ENCODE assay signal across 8 cellular contexts in genomic region chr15:20343395-20344211, GRCh38.
DNase-seq lines count a peak whose midpoint lies in the region; ATAC-seq, FAIRE-seq and TF ChIP-seq lines count a peak whose summit lies in the region.
"Not testable (repeated sequence)": the region's sequence is repeated elsewhere in the genome, so short reads cannot be mapped to it uniquely, and the experiment has no call there.

No MANE protein-coding gene starts in this region.

- not testable (repeated sequence) for ATAC-seq in Right ventricle myocardium inferior; omental fat pad (ENCODE audit: low FRiP score); aorta (ENCODE audit: low FRiP score)

- not testable (repeated sequence) for H3K36me3 ChIP-seq in kidney (ENCODE audit: control insufficient read depth in 1 of 2, insufficient read depth in 2 of 2, low read length in 2 of 2); spleen; aorta (ENCODE audit: control insufficient read depth in 1 of 2, insufficient read depth in 2 of 2, low read length in 1 of 2)

- peaks cover 0 to 30% of the 10 kb centered on the region in 2 donors for H3K9me3 ChIP-seq in kidney (ENCODE audit: control insufficient read depth in 1 of 2, low read length in 2 of 2)
- H3K9me3 ChIP-seq in spleen, result peaks cover 2 to 58% (median 22%) of the 10 kb centered on the region in 8 donors
- not testable (repeated sequence) for H3K9me3 ChIP-seq in aorta (ENCODE audit: control insufficient read depth, low read length)

- intact Hi-C loops in Right ventricle myocardium inferior (cut with DNase I); kidney (cut with DNase I); spleen (cut with DNase I; ENCODE audit: low total_unique reads); aorta (cut with DNase I): not testable (repeated sequence)

- H3K27me3 ChIP-seq in spleen (replicated peaks in 1 of 7); aorta (ENCODE audit: control insufficient read depth in 1 of 2, insufficient read depth in 2 of 2, low read length in 1 of 2): not testable (repeated sequence)

- not testable (repeated sequence) for H3K4me3 ChIP-seq in kidney (ENCODE audit: low read length in 2 of 2); spleen; aorta (ENCODE audit: low read length in 2 of 2)

- not testable (repeated sequence) for TF ChIP-seq CTCF in kidney (IDR thresholded peaks at IDR 0.05; ENCODE audit: borderline replicate concordance, extremely low read depth, insufficient read depth); omental fat pad (IDR thresholded peaks at IDR 0.05); spleen (IDR thresholded peaks at IDR 0.05 in 8 of 11, conservative IDR thresholded peaks at IDR 0.05 in 3 of 11)

- not testable (repeated sequence) for TF ChIP-seq POLR2A in spleen (IDR thresholded peaks at IDR 0.05)

- peak; percentile 17 for DNase-seq in D341Med (ENCODE audit: low spot score)
- DNase-seq in RPMI8226, result peak; percentile 42
- DNase-seq in activated naive CD4-positive, alpha-beta T cell treated with anti-CD3 and anti-CD28 coated beads, Interleukin-2, amount 50 U/mL, for 16 hours, result peak; percentile 15
- DNase-seq in Right ventricle myocardium inferior (ENCODE audit: missing footprints), result peak; percentile 72
- DNase-seq in kidney, result peak; percentile 87
- DNase-seq in omental fat pad (ENCODE audit: low spot score), result peak; percentile 21
- peak; percentile 85 for DNase-seq in spleen
- peak; percentile 50 to 87 for DNase-seq in aorta

- not testable (repeated sequence) for H3K9ac ChIP-seq in kidney (ENCODE audit: low read length in 2 of 2)

- H3K4me1 ChIP-seq in kidney (ENCODE audit: control insufficient read depth in 1 of 2, insufficient read depth in 1 of 2, low read depth in 1 of 2, low read length in 2 of 2); spleen; aorta (ENCODE audit: control insufficient read depth in 1 of 2, insufficient read depth in 2 of 2, low read length in 2 of 2): not testable (repeated sequence)

- H3K27ac ChIP-seq in kidney (ENCODE audit: low read depth in 2 of 2, low read length in 2 of 2); spleen; aorta (ENCODE audit: low read depth in 1 of 2, low read length in 2 of 2): not testable (repeated sequence)

- 81 to 86% (median 82%) methylated on average over 6 to 10 of the region's 10 CpGs for WGBS in spleen, 5 donors
- WGBS in aorta, 2 donors, result 81 to 86% methylated on average over 10 of the region's 10 CpGs

- FAIRE-seq in kidney (lab: Jason Lieb, UNC), result not testable (repeated sequence)

Comparison
In these comparisons a context has a peak if more than half of its experiments do, and no peak if none do; other contexts are left out.
1. DNase-seq: peak in every context shown above with its lines; median percentile 87 in kidney; 85 in spleen; 72 in Right ventricle myocardium inferior; 68 in aorta; 42 in RPMI8226; 21 in omental fat pad; 17 in D341Med; 15 in activated naive CD4-positive, alpha-beta T cell treated with anti-CD3 and anti-CD28 coated beads, Interleukin-2, amount 50 U/mL, for 16 hours.